In genomic region chr5:44638286-44638869, GRCh38 we compare ENCODE assay signal across 13 cellular contexts.
"Had no signal": no experiment of that assay in that cellular context is flagged by ENCODE, and none has a peak within 500 bp of the region (broad histone marks: within the 10 kb centered on the region; RNA-seq: fewer than 3 reads in every experiment).

No MANE protein-coding gene starts in this region.

- ATAC-seq: activated CD8-positive, alpha-beta T cell treated with anti-CD3 and anti-CD28 coated beads for 36 hours; left lobe of liver; natural killer cell; sciatic nerve had no signal

- H3K9me3 ChIP-seq: prostate gland, upper lobe of left lung had no signal

- H3K27ac ChIP-seq: prostate gland, upper lobe of left lung had no signal

- DNase-seq: activated CD8-positive, alpha-beta memory T cell treated with anti-CD3 and anti-CD28 coated beads, Interleukin-2, amount 50 U/mL, for 48 hours; activated CD8-positive, alpha-beta T cell treated with anti-CD3 and anti-CD28 coated beads for 36 hours; activated naive CD4-positive, alpha-beta T cell treated with Interleukin-2 at 50 U/mL for 16 hours; foreskin melanocyte; head of caudate nucleus; islet precursor cell; natural killer cell; stimulated activated CD8-positive, alpha-beta memory T cell treated with anti-CD3 and anti-CD28 coated beads, Interleukin-4, amount 100 ng/mL, for 48 hours; T-helper 2 cell; upper lobe of left lung had no signal

- H3K27me3 ChIP-seq: upper lobe of left lung had no signal

- H3K36me3 ChIP-seq: prostate gland, upper lobe of left lung had no signal

- H3K4me3 ChIP-seq: prostate gland, upper lobe of left lung had no signal
